Comparison of ENCODE assay signal across 24 cellular contexts in genomic region chr3:150429767-150430166, GRCh38. TPM values are rescaled to one million over a fixed set of nuclear protein-coding genes. Genes with fewer than 3 reads are reported as not detected.
DNase-seq lines count a peak whose midpoint lies in the region; ATAC-seq, FAIRE-seq and TF ChIP-seq lines count a peak whose summit lies in the region.
"Had no signal": no experiment of that assay in that cellular context is flagged by ENCODE, and none has a peak within 500 bp of the region (broad histone marks: within the 10 kb centered on the region; RNA-seq: fewer than 3 reads in every experiment).

No MANE protein-coding gene starts in this region.

- H3K27me3 ChIP-seq in IMR-90 (ENCODE audit: control insufficient read depth, insufficient read depth, low read length) (no peaks in the 10 kb centered on the region), K562 (ENCODE audit: control insufficient read depth in 2 of 2, insufficient read depth in 2 of 2, low read length in 2 of 2) (no peaks in the 10 kb centered on the region)
- H3K27me3 ChIP-seq: BE2C had no signal

- no peak overlapping the region for H4K8ac ChIP-seq in IMR-90 (ENCODE audit: low read depth in 2 of 2, low read length in 2 of 2)

- no peak for TF ChIP-seq POLR2A in IMR-90 (IDR thresholded peaks at IDR 0.05; ENCODE audit: low read depth, low read length)
- TF ChIP-seq POLR2A in K562 (conservative IDR thresholded peaks at IDR 0.05) = no peak
- no peak for TF ChIP-seq POLR2A in lower leg skin (IDR thresholded peaks at IDR 0.05)

- ATAC-seq in activated T-cell treated with anti-CD3 and anti-CD28 coated beads, Interleukin-2, amount 50 U/mL, for 72 hours (replicated peaks in 1 of 2) = no peak
- ATAC-seq in IMR-90 (ENCODE audit: low read depth) (no peak), K562 (peak; percentile 5; the same call in 2 of the 3 replicates)
- ATAC-seq in activated naive CD8-positive, alpha-beta T cell treated with anti-CD3 and anti-CD28 coated beads, Interleukin-2, amount 50 U/mL, for 24 hours = no peak
- ATAC-seq: PC-3 had no signal

- H2AK5ac ChIP-seq in IMR-90 (ENCODE audit: low read depth, low read length) = no peak overlapping the region

- H3K14ac ChIP-seq in IMR-90 (replicated peaks; ENCODE audit: low read depth, low read length) = no peak overlapping the region

- no peaks in the 10 kb centered on the region for H3K27me3 Mint-ChIP-seq in activated T-cell treated with anti-CD3 and anti-CD28 coated beads, Interleukin-2, amount 50 U/mL, for 72 hours (ENCODE audit: low read depth)
- no peaks in the 10 kb centered on the region for H3K27me3 Mint-ChIP-seq in type B pancreatic cell
- H3K27me3 Mint-ChIP-seq in activated naive CD8-positive, alpha-beta T cell treated with anti-CD3 and anti-CD28 coated beads, Interleukin-2, amount 50 U/mL, for 24 hours = no peaks in the 10 kb centered on the region
- H3K27me3 Mint-ChIP-seq: CD4-positive, CD25-positive, alpha-beta regulatory T cell; IgD-negative memory B cell had no signal

- H3K4ac ChIP-seq in IMR-90 (ENCODE audit: low read depth, low read length) = no peak overlapping the region

- H3K4me2 ChIP-seq in IMR-90 (ENCODE audit: low read depth, low read length) (no peak overlapping the region), K562 (ENCODE audit: insufficient read depth, low read length) (no peak overlapping the region)

- CTCF ChIA-PET in IMR-90 (lab: Yijun Ruan, JAX) = no interaction called here
- CTCF ChIA-PET in K562 (lab: Yijun Ruan, JAX; ENCODE audit: low intra/inter-chr PET ratio) = no interaction called here

- H2AK9ac ChIP-seq in IMR-90 (replicated peaks; ENCODE audit: low read depth, low read length, poor library complexity) = no peak overlapping the region

- H3K9me3 ChIP-seq in IMR-90 (ENCODE audit: control insufficient read depth, insufficient read depth, low read length) (no peaks in the 10 kb centered on the region), K562 (replicated peaks; ENCODE audit: control insufficient read depth, insufficient read depth, low read depth, low read length) (no peaks in the 10 kb centered on the region)
- H3K9me3 ChIP-seq: BE2C, Caco-2 had no signal

- POLR2A ChIA-PET in IMR-90 (lab: Charles Lee; ENCODE audit: unreplicated experiment) (no interaction called here), K562 (lab: Yijun Ruan, JAX) (interaction anchor here (1.1 to 3.1 kb wide), 5 partner anchors 8 to 21 kb away, joined by 3 to 21 read pairs (median 8); partner anchors contain the start of gene TSC22D2)

- H3K4me3 ChIP-seq in IMR-90 (ENCODE audit: insufficient read depth, low read depth, low read length) = no peak overlapping the region
- H3K4me3 ChIP-seq in K562 = no peak overlapping the region
- H3K4me3 ChIP-seq in lower leg skin (ENCODE audit: low read depth, poor library complexity, severe bottlenecking) = no peak overlapping the region

- H3K9me1 ChIP-seq in IMR-90 (ENCODE audit: insufficient read depth, low read length) = peaks cover 7% of the 10 kb centered on the region; the same call in 1 of the 2 replicates
- H3K9me1 ChIP-seq in K562 (ENCODE audit: control insufficient read depth, insufficient read depth, low read length) = no peaks in the 10 kb centered on the region

- peaks cover 100% of the 10 kb centered on the region for H3K79me2 ChIP-seq in K562 (ENCODE audit: control insufficient read depth, insufficient read depth, low read length)

- in situ Hi-C loops in IMR-90 (cut with MboI; ENCODE audit: low sequenced_read_pairs) = no loop called here
- in situ Hi-C loops in K562 (cut with MboI) = no loop called here

- H3K4me3 Mint-ChIP-seq in activated T-cell treated with anti-CD3 and anti-CD28 coated beads, Interleukin-2, amount 50 U/mL, for 72 hours = no peak overlapping the region
- H3K4me3 Mint-ChIP-seq in type B pancreatic cell = peak overlapping the region; percentile 5
- no peak overlapping the region for H3K4me3 Mint-ChIP-seq in activated naive CD8-positive, alpha-beta T cell treated with anti-CD3 and anti-CD28 coated beads, Interleukin-2, amount 50 U/mL, for 24 hours
- H3K4me3 Mint-ChIP-seq: CD4-positive, CD25-positive, alpha-beta regulatory T cell had no signal

- H3K9ac ChIP-seq in IMR-90 (ENCODE audit: low read depth, low read length) (no peak overlapping the region), K562 (ENCODE audit: insufficient read depth in 1 of 2, low read depth in 2 of 2, low read length in 2 of 2) (no peak overlapping the region; a peak in 1 of 4 replicates)

- H2BK5ac ChIP-seq in IMR-90 (ENCODE audit: low read depth, low read length, poor library complexity, severe bottlenecking) = no peak overlapping the region

- H2AFZ ChIP-seq in IMR-90 (replicated peaks; ENCODE audit: low read length, poor library complexity) = no peak overlapping the region
- H2AFZ ChIP-seq in K562 (ENCODE audit: low read depth, low read length) = no peak overlapping the region

- H3K36me3 ChIP-seq in IMR-90 (ENCODE audit: control insufficient read depth, insufficient read depth, low read length) (0 out of 2 replicates have a peak, but pooled peaks cover 1% of the 10 kb centered on the region), K562 (ENCODE audit: control insufficient read depth, insufficient read depth, low read length) (peaks cover 57% of the 10 kb centered on the region)
- H3K36me3 ChIP-seq: BE2C had no signal

- H3K18ac ChIP-seq in IMR-90 (ENCODE audit: low read depth, low read length) = no peak overlapping the region

- H3K4me1 Mint-ChIP-seq in activated T-cell treated with anti-CD3 and anti-CD28 coated beads, Interleukin-2, amount 50 U/mL, for 72 hours (ENCODE audit: low read depth) = peaks cover 22% of the 10 kb centered on the region
- H3K4me1 Mint-ChIP-seq in type B pancreatic cell (ENCODE audit: unreplicated experiment) = peaks cover 27% of the 10 kb centered on the region
- H3K4me1 Mint-ChIP-seq in activated naive CD8-positive, alpha-beta T cell treated with anti-CD3 and anti-CD28 coated beads, Interleukin-2, amount 50 U/mL, for 24 hours = peaks cover 34% of the 10 kb centered on the region

- H3K56ac ChIP-seq in IMR-90 (ENCODE audit: extremely low read depth, insufficient read depth, low read length) = no peak overlapping the region

- no CpG with 5 or more reads among the region's 2 CpGs for WGBS in IMR-90 (ENCODE audit: extremely low coverage in 2 of 2, insufficient read length in 1 of 2), 2 experiments
- 13% methylated on average over 2 of the region's 2 CpGs for WGBS in K562 (ENCODE audit: insufficient coverage, low coverage, missing lambda C conversion rate)
- 46 to 57% methylated on average over 2 of the region's 2 CpGs for WGBS in lower leg skin, 2 donors

- no peak overlapping the region for H4K91ac ChIP-seq in IMR-90 (ENCODE audit: insufficient read depth, low read depth, low read length)

- no TSS peak for BruUV-seq in IMR-90 (replicated peaks; lab: Mats Ljungman, UMichigan)
- no TSS peak for BruUV-seq in K562 (replicated peaks; lab: Mats Ljungman, UMichigan)

- no peak for FAIRE-seq in K562 (lab: Jason Lieb, UNC)
- FAIRE-seq: GM12891 had no signal

- TF ChIP-seq RAD21 in IMR-90 (IDR thresholded peaks at IDR 0.05; ENCODE audit: low read length) = no peak
- no peak for TF ChIP-seq RAD21 in K562 (CRISPR knock-in tag; conservative IDR thresholded peaks at IDR 0.05 in 1 of 2, IDR thresholded peaks at IDR 0.05 in 1 of 2)

- peaks cover 0 to 5% of the 10 kb centered on the region in 2 donors for H3K36me3 Mint-ChIP-seq in activated T-cell treated with anti-CD3 and anti-CD28 coated beads, Interleukin-2, amount 50 U/mL, for 72 hours (ENCODE audit: insufficient read depth in 2 of 2)
- peaks cover 46% of the 10 kb centered on the region for H3K36me3 Mint-ChIP-seq in type B pancreatic cell
- peaks cover 16% of the 10 kb centered on the region for H3K36me3 Mint-ChIP-seq in activated naive CD8-positive, alpha-beta T cell treated with anti-CD3 and anti-CD28 coated beads, Interleukin-2, amount 50 U/mL, for 24 hours (ENCODE audit: low read depth)

- H3K27ac Mint-ChIP-seq in activated T-cell treated with anti-CD3 and anti-CD28 coated beads, Interleukin-2, amount 50 U/mL, for 72 hours = peak overlapping the region; percentile 6
- H3K27ac Mint-ChIP-seq in type B pancreatic cell = peak overlapping the region; percentile 7
- H3K27ac Mint-ChIP-seq in activated naive CD8-positive, alpha-beta T cell treated with anti-CD3 and anti-CD28 coated beads, Interleukin-2, amount 50 U/mL, for 24 hours = no peak overlapping the region
- H3K27ac Mint-ChIP-seq: CD4-positive, CD25-positive, alpha-beta regulatory T cell; IgD-negative memory B cell had no signal

- no peak for TF ChIP-seq EP300 in K562 (IDR thresholded peaks at IDR 0.05; ENCODE audit: low read length)

- H3K4me1 ChIP-seq in IMR-90 (ENCODE audit: control insufficient read depth, insufficient read depth, low read length) = peaks cover 8% of the 10 kb centered on the region
- peaks cover 0 to 46% of the 10 kb centered on the region in 2 experiments; a peak in 3 of 5 replicates for H3K4me1 ChIP-seq in K562 (replicated peaks in 1 of 2; ENCODE audit: control insufficient read depth in 2 of 2, insufficient read depth in 2 of 2, low read length in 2 of 2)
- H3K4me1 ChIP-seq: BE2C had no signal

- H4K20me1 ChIP-seq in IMR-90 (ENCODE audit: insufficient read depth, low read length) = peaks cover 66% of the 10 kb centered on the region
- no peaks in the 10 kb centered on the region for H4K20me1 ChIP-seq in K562 (replicated peaks; ENCODE audit: control insufficient read depth, insufficient read depth, low read length)

- no peak for DNase-seq in activated T-cell treated with anti-CD3 and anti-CD28 coated beads, Interleukin-2, amount 50 U/mL, for 72 hours
- no peak for DNase-seq in activated T-cell treated with anti-CD3 and anti-CD28 coated beads, Interleukin-2, amount 50 U/mL, for 48 hours
- DNase-seq in IMR-90 = no peak
- DNase-seq in K562 (ENCODE audit: extremely low read depth in 1 of 4, low spot score in 3 of 4) = no peak
- DNase-seq in type B pancreatic cell (ENCODE audit: extremely low spot score, unreplicated experiment) = no peak
- DNase-seq in activated naive CD8-positive, alpha-beta T cell treated with anti-CD3 and anti-CD28 coated beads, Interleukin-2, amount 50 U/mL, for 24 hours = no peak
- DNase-seq in NCI-H2171 (lab: John Stamatoyannopoulos, UW) = no peak
- no peak for DNase-seq in lower leg skin (ENCODE audit: low spot score in 2 of 2)
- DNase-seq: 8988T; BE2C; Caco-2; CD4-positive, CD25-positive, alpha-beta regulatory T cell; GF-D8; GOT3; Kasumi-1; NCI-H1092 treated with DMSO at 0.1 percent for 48 hours; NCI-H1694; NCI-H2081 treated with DMSO at 0.1 percent for 48 hours; NCI-H226; NCI-H524; PC-3 had no signal

- H2BK15ac ChIP-seq in IMR-90 (ENCODE audit: low read depth, low read length) = no peak overlapping the region

- TF ChIP-seq CTCF in IMR-90 (conservative IDR thresholded peaks at IDR 0.05; ENCODE audit: low read depth, low read length) = no peak
- TF ChIP-seq CTCF in K562 (IDR thresholded peaks at IDR 0.05 in 2 of 3, conservative IDR thresholded peaks at IDR 0.05 in 1 of 3; ENCODE audit: insufficient read depth in 2 of 3, low read depth in 1 of 3, low read length in 3 of 3) = no peak
- no peak for TF ChIP-seq CTCF in type B pancreatic cell (conservative IDR thresholded peaks at IDR 0.05)
- TF ChIP-seq CTCF in lower leg skin (IDR thresholded peaks at IDR 0.05) = no peak

- intact Hi-C loops in IMR-90 (cut with micrococcal nuclease) (no loop called here), K562 (cut with micrococcal nuclease) (loop anchor here (2.0 kb wide), 1 partner anchor 15 kb away; no protein-coding TSS in a partner anchor), lower leg skin (cut with DNase I; ENCODE audit: low total_unique reads) (loop anchor here (5.0 to 10.0 kb wide), 2 partner anchors 33 to 205 kb away; no protein-coding TSS in a partner anchor)

- H2BK120ac ChIP-seq in IMR-90 (ENCODE audit: low read depth, low read length) = no peak overlapping the region

- no peak overlapping the region for H3K27ac ChIP-seq in IMR-90 (ENCODE audit: insufficient read depth, low read length)
- peak overlapping the region; percentile 41; the same call in 2 of the 3 replicates for H3K27ac ChIP-seq in K562 (ENCODE audit: extremely low read depth, low read depth, low read length)
- H3K27ac ChIP-seq: HL-60 had no signal

- H3K79me1 ChIP-seq in IMR-90 (ENCODE audit: low read depth in 1 of 2, low read length in 2 of 2) = peaks cover 3 to 41% of the 10 kb centered on the region in 2 experiments; a peak in 2 of 4 replicates

- H3K23ac ChIP-seq in IMR-90 (ENCODE audit: low read depth, low read length) = no peak overlapping the region

- H4K5ac ChIP-seq in IMR-90 (ENCODE audit: low read depth, low read length) = no peak overlapping the region

- H3K9me3 Mint-ChIP-seq in activated T-cell treated with anti-CD3 and anti-CD28 coated beads, Interleukin-2, amount 50 U/mL, for 72 hours = no peaks in the 10 kb centered on the region
- no peaks in the 10 kb centered on the region for H3K9me3 Mint-ChIP-seq in type B pancreatic cell
- H3K9me3 Mint-ChIP-seq in activated naive CD8-positive, alpha-beta T cell treated with anti-CD3 and anti-CD28 coated beads, Interleukin-2, amount 50 U/mL, for 24 hours = no peaks in the 10 kb centered on the region
- H3K9me3 Mint-ChIP-seq: CD4-positive, CD25-positive, alpha-beta regulatory T cell; IgD-negative memory B cell had no signal

- dilution Hi-C loops in IMR-90 (cut with HindIII; ENCODE audit: low sequenced_read_pairs, unreplicated experiment) = no loop called here

- no peak overlapping the region for H2BK20ac ChIP-seq in IMR-90 (ENCODE audit: low read depth, low read length)

RNA-seq across cellular contexts. Expression of gene TSC22D2, which starts 21.7 kb away (rescaled TPM):
- total RNA-seq in activated T-cell treated with anti-CD3 and anti-CD28 coated beads, Interleukin-2, amount 50 U/mL, for 72 hours = 10 to 100 TPM; 20.2 to 20.9 TPM
- total RNA-seq in IMR-90 (2012; rRNA removed) = 12.2 and 15.8 TPM in 2 replicates
- 16.7 and 20.5 TPM in 2 replicates for polyA plus RNA-seq in IMR-90 (2012; rRNA removed)
- polyA plus RNA-seq in IMR-90 (2012; cell fraction: cytosol; rRNA removed) = 6.3 and 8.5 TPM in 2 replicates
- 8.2 and 33.9 TPM in 2 replicates for polyA plus RNA-seq in IMR-90 (2012; cell fraction: nucleus; rRNA removed; ENCODE audit: low replicate concordance)
- 46.2 and 128 TPM in 2 replicates for total RNA-seq in K562 (2011; cell fraction: chromatin; rRNA removed; ENCODE audit: low replicate concordance)
- 25.0 and 35.4 TPM in 2 replicates for total RNA-seq in K562 (2011; cell fraction: nucleolus; rRNA removed)
- 54.4 and 79.5 TPM in 2 replicates for total RNA-seq in K562 (2011; cell fraction: nucleoplasm; rRNA removed)
- total RNA-seq in K562 (2014; rRNA removed) = 5.5 and 6.3 TPM in 2 replicates
- total RNA-seq in K562 (2014; rRNA removed; fragmentation: Illumina TruSeq; extraction: Trizol) = 19.3 and 20.4 TPM in 2 replicates
- 12.9 and 16.3 TPM in 2 replicates for total RNA-seq in K562 (2015; rRNA removed; fragmentation: Illumina TruSeq; extraction: Trizol)
- total RNA-seq in K562 (2021) = 28.1 and 31.3 TPM in 2 replicates
- polyA plus RNA-seq in K562 (2011; rRNA removed) = 17.8 and 18.4 TPM in 2 replicates
- 5.1 and 7.1 TPM in 2 replicates for polyA plus RNA-seq in K562 (2011; cell fraction: cytosol; rRNA removed)
- polyA plus RNA-seq in K562 (2011; cell fraction: nucleus; rRNA removed) = 25.0 and 33.7 TPM in 2 replicates
- polyA plus RNA-seq in K562 (2012) = 13.5 and 19.8 TPM in 2 replicates
- 24.6 and 29.3 TPM in 2 replicates for polyA plus RNA-seq in K562 (2014; fragmentation: Illumina TruSeq; extraction: Trizol)
- 10 to 100 TPM; 21.7 to 44.0 TPM for polyA plus RNA-seq in K562 (2014; fragmentation: Nextera tagmentation; extraction: Ambion mirVana)
- polyA plus RNA-seq in K562 (2014; rRNA removed) = 11.4 and 14.1 TPM in 2 replicates
- polyA minus RNA-seq in K562 (2011; rRNA and poly(A)+ RNA removed) = 44.1 and 49.7 TPM in 2 replicates
- 18.9 and 26.2 TPM in 2 replicates for polyA minus RNA-seq in K562 (2011; cell fraction: cytosol; rRNA and poly(A)+ RNA removed)
- polyA minus RNA-seq in K562 (2011; cell fraction: nucleus; rRNA and poly(A)+ RNA removed) = 51.2 and 64.6 TPM in 2 replicates
- 64.4 and 106 TPM in 2 replicates for total RNA-seq in type B pancreatic cell (ENCODE audit: low replicate concordance)
- total RNA-seq in lower leg skin = 10 to 100 TPM; 13.0 to 60.4 (median 16.7) TPM
